In genomic region chr13:21341637-21342422, GRCh38 we compare ENCODE assay signal across 16 cellular contexts.
"Had no signal": no experiment of that assay in that cellular context is flagged by ENCODE, and none has a peak within 500 bp of the region (broad histone marks: within the 10 kb centered on the region; RNA-seq: fewer than 3 reads in every experiment).

No MANE protein-coding gene starts in this region.

- ATAC-seq: activated T-cell treated with anti-CD3 and anti-CD28 coated beads, Interleukin-2, amount 50 U/mL, for 72 hours; body of pancreas; heart left ventricle; left colon; upper lobe of right lung had no signal

- H3K9me3 ChIP-seq: body of pancreas, heart left ventricle, prostate gland, upper lobe of right lung had no signal

- DNase-seq: activated CD4-positive, alpha-beta T cell treated with anti-CD3 and anti-CD28 coated beads, Interleukin-2, amount 50 U/mL, for 48 hours; activated effector memory CD4-positive, alpha-beta T cell treated with Interleukin-2 at 50 U/mL for 16 hours; activated naive CD4-positive, alpha-beta T cell treated with anti-CD3 and anti-CD28 coated beads, Interleukin-2, amount 10 ng/mL, durations not matched to agents 7 days and 5 days; activated T-cell treated with anti-CD3 and anti-CD28 coated beads, Interleukin-2, amount 50 U/mL, for 72 hours; anterior cingulate cortex; body of pancreas; effector CD4-positive, alpha-beta T cell; heart left ventricle; left colon; mesenchymal stem cell; naive B cell; stimulated activated CD4-positive, alpha-beta T cell treated with anti-CD3 and anti-CD28 coated beads, Interleukin-4, amount 100 ng/mL, for 1 hour; stimulated activated naive CD4-positive, alpha-beta T cell; upper lobe of right lung had no signal

- H3K4me1 ChIP-seq: body of pancreas, prostate gland, upper lobe of right lung had no signal

- H3K36me3 ChIP-seq: cardiac muscle cell, heart left ventricle, prostate gland, upper lobe of right lung had no signal

- H3K27ac ChIP-seq: body of pancreas, cardiac muscle cell, heart left ventricle, prostate gland, upper lobe of right lung had no signal

- H3K4me3 ChIP-seq: body of pancreas, cardiac muscle cell, heart left ventricle, prostate gland, upper lobe of right lung had no signal

- H3K27me3 ChIP-seq: body of pancreas, cardiac muscle cell, heart left ventricle, upper lobe of right lung had no signal
